ENCODE assay signal across 1 cellular context in genomic region chr5:177351392-177352329, GRCh38.
TF ChIP-seq lines count a peak whose summit lies in the region.

Gene LMAN2, minus strand, starts transcription at chr5:177351668. Its CDS starts 21 bp downstream, at chr5:177351647.

TF ChIP-seq in HepG2, 621 proteins besides CTCF, POLR2A, EP300 and RAD21 (continued from another document and continues in another):
- no peak for TF ChIP-seq MAFK (conservative IDR thresholded peaks at IDR 0.05 in 1 of 2, IDR thresholded peaks at IDR 0.05 in 1 of 2; ENCODE audit: low read length in 2 of 2)
- TF ChIP-seq ZNF124 (CRISPR knock-in tag; IDR thresholded peaks at IDR 0.05), result no peak
- no peak for TF ChIP-seq ZNF530 (CRISPR knock-in tag; IDR thresholded peaks at IDR 0.05; ENCODE audit: low read depth)
- peak; percentile 97 for TF ChIP-seq ASH2L (IDR thresholded peaks at IDR 0.05; ENCODE audit: insufficient read length, low read depth, low read length)
- no peak; the same call in none of the 2 replicates for TF ChIP-seq NFAT5 (CRISPR knock-in tag; IDR thresholded peaks at IDR 0.05)
- TF ChIP-seq TFDP1 (CRISPR knock-in tag; IDR thresholded peaks at IDR 0.05; ENCODE audit: borderline replicate concordance), result peak; percentile 76; the same call in 1 of the 2 replicates
- peak; percentile 39 for TF ChIP-seq PHF5A (CRISPR knock-in tag; IDR thresholded peaks at IDR 0.05; ENCODE audit: low read depth, unreplicated experiment)
- TF ChIP-seq SAFB2 (CRISPR knock-in tag; IDR thresholded peaks at IDR 0.05; ENCODE audit: borderline replicate concordance, low read depth), result peak; percentile 35; the same call in 1 of the 2 replicates
- TF ChIP-seq ZNF75D (CRISPR knock-in tag; IDR thresholded peaks at IDR 0.05; ENCODE audit: borderline replicate concordance), result no peak
- TF ChIP-seq GABPA (IDR thresholded peaks at IDR 0.05; ENCODE audit: low read depth, low read length), result peak; percentile 77
- TF ChIP-seq GABPA (CRISPR knock-in tag; IDR thresholded peaks at IDR 0.05; ENCODE audit: low read depth), result peak; percentile 98
- TF ChIP-seq ZKSCAN5 (CRISPR knock-in tag; IDR thresholded peaks at IDR 0.05), result 0 out of 2 replicates have a peak, but pooled peaks have one; percentile 16
- peak; percentile 57; the same call in 1 of the 2 replicates for TF ChIP-seq ZSCAN31 (CRISPR knock-in tag; IDR thresholded peaks at IDR 0.05; ENCODE audit: low read depth)
- no peak for TF ChIP-seq NFIC (IDR thresholded peaks at IDR 0.05; ENCODE audit: low read length)
- peak; percentile 7; the same call in 1 of the 2 replicates for TF ChIP-seq STAT5B (CRISPR knock-in tag; IDR thresholded peaks at IDR 0.05)
- peak; percentile 61; the same call in 1 of the 2 replicates for TF ChIP-seq AHR (CRISPR knock-in tag; IDR thresholded peaks at IDR 0.05)
- no peak for TF ChIP-seq NFE2L1 (CRISPR knock-in tag; IDR thresholded peaks at IDR 0.05; ENCODE audit: borderline replicate concordance)
- TF ChIP-seq ZNF543 (CRISPR knock-in tag; IDR thresholded peaks at IDR 0.05), result no peak
- no peak for TF ChIP-seq BHLHE40 (IDR thresholded peaks at IDR 0.05; ENCODE audit: low read length)
- TF ChIP-seq SP5 (CRISPR knock-in tag; IDR thresholded peaks at IDR 0.05; ENCODE audit: borderline replicate concordance, low read depth), result no peak
- no peak for TF ChIP-seq SKI (IDR thresholded peaks at IDR 0.05; ENCODE audit: partially characterized antibody)
- 0 out of 2 replicates have a peak, but pooled peaks have one; percentile 59 for TF ChIP-seq TSC22D2 (CRISPR knock-in tag; IDR thresholded peaks at IDR 0.05; ENCODE audit: borderline replicate concordance)
- peak; percentile 39; the same call in 1 of the 2 replicates for TF ChIP-seq ZNF768 (CRISPR knock-in tag; IDR thresholded peaks at IDR 0.05)
- TF ChIP-seq DR1 (CRISPR knock-in tag; IDR thresholded peaks at IDR 0.05), result no peak
- TF ChIP-seq ZNF30 (CRISPR knock-in tag; IDR thresholded peaks at IDR 0.05), result no peak
- no peak for TF ChIP-seq ZNF660 (CRISPR knock-in tag; IDR thresholded peaks at IDR 0.05; ENCODE audit: borderline replicate concordance, low read depth)
- no peak for TF ChIP-seq ZNF709 (CRISPR knock-in tag; IDR thresholded peaks at IDR 0.05)
- TF ChIP-seq MZF1 (CRISPR knock-in tag; IDR thresholded peaks at IDR 0.05; ENCODE audit: borderline replicate concordance), result no peak
- no peak for TF ChIP-seq BCL3 (CRISPR knock-in tag; IDR thresholded peaks at IDR 0.05)
- no peak for TF ChIP-seq SOX6 (IDR thresholded peaks at IDR 0.05)
- no peak; the same call in none of the 2 replicates for TF ChIP-seq SOX6 (CRISPR knock-in tag; IDR thresholded peaks at IDR 0.05)
- no peak for TF ChIP-seq ESRRA (CRISPR knock-in tag; IDR thresholded peaks at IDR 0.05; ENCODE audit: low read depth)
- TF ChIP-seq JUND (CRISPR knock-in tag; IDR thresholded peaks at IDR 0.05), result no peak
- no peak for TF ChIP-seq ZNF569 (CRISPR knock-in tag; IDR thresholded peaks at IDR 0.05; ENCODE audit: borderline replicate concordance)
- TF ChIP-seq ZBTB39 (CRISPR knock-in tag; IDR thresholded peaks at IDR 0.05), result no peak
- TF ChIP-seq POGK (CRISPR knock-in tag; conservative IDR thresholded peaks at IDR 0.05), result peak; percentile 83; the same call in 1 of the 2 replicates
- TF ChIP-seq ZNF580 (CRISPR knock-in tag; IDR thresholded peaks at IDR 0.05; ENCODE audit: borderline replicate concordance, low read depth), result peak; percentile 48; the same call in 1 of the 2 replicates
- TF ChIP-seq ZNF704 (CRISPR knock-in tag; IDR thresholded peaks at IDR 0.05; ENCODE audit: borderline replicate concordance), result peak; percentile 54; the same call in 1 of the 2 replicates
- TF ChIP-seq SMAD1 (CRISPR knock-in tag; IDR thresholded peaks at IDR 0.05; ENCODE audit: borderline replicate concordance, low read depth), result no peak; the same call in 1 of the 2 replicates
- peak; percentile 56; the same call in 1 of the 2 replicates for TF ChIP-seq AFF4 (CRISPR knock-in tag; IDR thresholded peaks at IDR 0.05)
- TF ChIP-seq PBX2 (CRISPR knock-in tag; IDR thresholded peaks at IDR 0.05), result peak; percentile 94
- no peak for TF ChIP-seq RFX5 (IDR thresholded peaks at IDR 0.05; ENCODE audit: low read depth, low read length)
- TF ChIP-seq ZFP90 (CRISPR knock-in tag; IDR thresholded peaks at IDR 0.05; ENCODE audit: borderline replicate concordance), result 0 out of 2 replicates have a peak, but pooled peaks have one; percentile 76
- TF ChIP-seq NFRKB (IDR thresholded peaks at IDR 0.05), result no peak
- TF ChIP-seq ZFP37 (CRISPR knock-in tag; IDR thresholded peaks at IDR 0.05; ENCODE audit: borderline replicate concordance), result 0 out of 2 replicates have a peak, but pooled peaks have one; percentile 37
- peak; percentile 27; the same call in 1 of the 2 replicates for TF ChIP-seq MAX (IDR thresholded peaks at IDR 0.05)
